ENCODE assay signal across 8 cellular contexts in the genomic region with DNA sequence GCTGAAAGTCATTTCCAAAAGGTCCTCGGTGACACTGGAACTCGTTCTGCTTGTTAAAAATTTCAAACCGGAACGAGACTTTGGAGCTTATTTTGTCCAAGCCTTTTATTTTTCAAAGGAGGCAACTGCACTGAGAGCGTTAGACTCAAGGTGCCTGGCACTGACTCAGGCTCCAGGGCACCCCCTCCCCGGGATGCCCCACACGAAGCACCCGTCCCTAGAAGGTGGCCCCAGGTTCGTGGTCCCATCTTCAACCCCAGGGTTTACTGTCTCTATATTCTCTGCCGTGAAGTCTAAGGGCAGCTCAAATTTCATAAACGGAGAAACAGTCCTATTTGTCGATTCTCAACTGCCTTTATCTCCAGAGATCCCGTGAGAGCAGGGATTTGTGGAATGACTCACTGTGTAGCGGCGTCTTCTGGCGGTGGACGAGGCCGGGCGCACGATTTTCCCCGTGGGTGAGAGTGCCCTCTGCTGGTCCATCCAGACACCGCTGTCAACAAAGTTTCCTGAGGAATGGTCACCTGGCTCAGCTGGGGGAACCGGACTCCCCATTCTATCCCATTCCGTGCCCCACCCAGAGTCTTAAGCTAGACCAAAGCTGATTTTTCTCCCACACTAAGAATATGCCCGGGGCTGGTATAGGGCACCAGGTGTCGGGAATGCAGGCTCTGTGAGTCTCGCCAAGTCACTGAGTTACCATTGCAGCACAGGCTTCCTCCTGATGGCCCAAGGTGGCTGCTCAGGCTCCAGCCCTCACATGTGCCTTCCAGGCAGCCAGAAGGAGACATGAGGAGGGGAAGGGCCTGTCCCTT. TPM values are rescaled to one million over a fixed set of nuclear protein-coding genes. Genes with fewer than 3 reads are reported as not detected.
DNase-seq lines count a peak whose midpoint lies in the region; TF ChIP-seq lines count a peak whose summit lies in the region.

No MANE protein-coding gene starts in this region.

- intact Hi-C loops in lower leg skin (cut with DNase I; ENCODE audit: low total_unique reads), result no loop called here

- peak overlapping the region; percentile 61 for H3K9ac ChIP-seq in skeletal muscle satellite cell (ENCODE audit: low read depth, low read length)

- DNase-seq in CD1c-positive myeloid dendritic cell (ENCODE audit: extremely low spot score), result peak; percentile 70
- peak; percentile 44 for DNase-seq in HPDE6-E6E7 (ENCODE audit: extremely low spot score)
- peak; percentile 72 for DNase-seq in RPMI8226
- DNase-seq in amniotic stem cell (lab: John Stamatoyannopoulos, UW), result peak; percentile 12
- DNase-seq in hepatic stellate cell (ENCODE audit: low spot score), result peak; percentile 77
- no peak for DNase-seq in AML-193 (lab: John Stamatoyannopoulos, UW)
- no peak for DNase-seq in lower leg skin (ENCODE audit: low spot score in 2 of 2)

- TF ChIP-seq POLR2A in lower leg skin (IDR thresholded peaks at IDR 0.05), result no peak

- no peak for TF ChIP-seq CTCF in lower leg skin (IDR thresholded peaks at IDR 0.05)

- H3K9me3 ChIP-seq in skeletal muscle satellite cell (replicated peaks; ENCODE audit: low read length), result no peaks in the 10 kb centered on the region

- peaks cover 6% of the 10 kb centered on the region for H3K27me3 ChIP-seq in skeletal muscle satellite cell (ENCODE audit: control insufficient read depth, insufficient read depth, low read length)

- H3K36me3 ChIP-seq in skeletal muscle satellite cell (ENCODE audit: insufficient read depth, low read length), result no peaks in the 10 kb centered on the region

- peak overlapping the region; percentile 60 for H3K4me3 ChIP-seq in skeletal muscle satellite cell (ENCODE audit: low read length)
- no peak overlapping the region for H3K4me3 ChIP-seq in lower leg skin (ENCODE audit: low read depth, poor library complexity, severe bottlenecking)

- 41 to 42% methylated on average over 26 to 27 of the region's 27 CpGs for WGBS in lower leg skin, 2 donors

- H3K4me1 ChIP-seq in skeletal muscle satellite cell (ENCODE audit: control insufficient read depth, insufficient read depth, low read length), result peaks cover 5% of the 10 kb centered on the region

- peak overlapping the region; percentile 81 for H3K4me2 ChIP-seq in skeletal muscle satellite cell (ENCODE audit: low read length)

RNA-seq across cellular contexts. Expression of a gene that starts 27.1 kb away (rescaled TPM):
- total RNA-seq in skeletal muscle satellite cell (2012; rRNA removed), result not detected in 2 replicates
- total RNA-seq in lower leg skin, result not detected

RNA-seq across cellular contexts. Expression of a gene that starts 50.9 kb away (rescaled TPM):
- not detected in 2 replicates for total RNA-seq in skeletal muscle satellite cell (2012; rRNA removed)
- total RNA-seq in lower leg skin, result not detected

Comparison
In these comparisons a context has a peak if more than half of its experiments do, and no peak if none do; other contexts are left out.
1. DNase-seq: peak in CD1c-positive myeloid dendritic cell (single experiment), HPDE6-E6E7 (single experiment), RPMI8226 (single experiment), amniotic stem cell (single experiment) and hepatic stellate cell (single experiment); none in AML-193 (0 of 2) and lower leg skin (0 of 2).